17 cellular contexts compared by ENCODE assay signal in the genomic region with DNA sequence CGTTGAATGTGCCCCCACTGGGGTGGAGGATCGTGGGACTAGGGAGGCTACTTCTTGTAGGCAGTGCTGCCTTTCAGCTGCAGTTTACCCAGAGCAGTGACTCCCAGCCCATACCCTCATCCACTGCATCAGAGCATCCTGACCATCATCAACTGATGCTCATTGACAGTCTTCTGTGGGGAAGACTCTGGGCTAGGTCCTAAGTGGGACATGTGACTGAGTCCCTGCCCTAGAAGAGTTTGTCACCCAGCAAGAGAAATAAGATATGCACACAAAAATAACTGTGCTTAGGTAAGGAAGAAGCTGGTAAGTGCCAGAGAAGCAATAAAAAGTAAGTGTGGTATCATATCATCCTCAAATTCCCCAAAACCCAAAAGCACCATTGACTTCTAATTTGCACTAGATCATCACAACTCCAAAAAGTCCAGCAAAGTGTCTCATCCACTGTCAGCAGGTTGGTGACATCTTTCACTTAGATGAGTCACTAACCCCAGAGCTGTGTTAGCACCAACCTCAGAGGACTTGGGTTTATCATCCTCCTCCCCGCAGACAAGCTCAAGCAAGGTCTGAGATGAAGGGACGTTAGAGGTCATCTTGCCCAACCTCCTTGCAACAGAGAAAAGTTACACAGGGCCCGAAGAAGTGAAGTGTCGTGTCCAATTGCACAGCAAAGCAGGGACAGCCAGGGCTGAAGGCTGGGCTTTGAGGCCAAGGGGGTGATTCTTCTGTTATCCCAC.
A peak's percentile ranks its signal among the peaks of the same experiment; 100 is the strongest.
DNase-seq lines count a peak whose midpoint lies in the region; ATAC-seq, FAIRE-seq and TF ChIP-seq lines count a peak whose summit lies in the region.
"Had no signal": no experiment of that assay in that cellular context is flagged by ENCODE, and none has a peak within 500 bp of the region (broad histone marks: within the 10 kb centered on the region; RNA-seq: fewer than 3 reads in every experiment).

No MANE protein-coding gene starts in this region.

- peak; percentile 96 for ATAC-seq in activated CD8-positive, alpha-beta T cell treated with anti-CD3 and anti-CD28 coated beads for 36 hours
- peak; percentile 60 for ATAC-seq in naive thymus-derived CD4-positive, alpha-beta T cell
- ATAC-seq in GM19023 (IDR thresholded peaks at IDR 0.05; ENCODE audit: unreplicated experiment) (no peak), HG03139 (IDR thresholded peaks at IDR 0.05; ENCODE audit: unreplicated experiment) (no peak)
- ATAC-seq in CD4-positive, alpha-beta T cell (ENCODE audit: poor library complexity): no peak
- ATAC-seq: HCT116, PC-3 had no signal

- H3K4me3 Mint-ChIP-seq in activated CD8-positive, alpha-beta T cell treated with anti-CD3 and anti-CD28 coated beads for 36 hours: no peak overlapping the region
- H3K4me3 Mint-ChIP-seq in naive thymus-derived CD4-positive, alpha-beta T cell: no peak overlapping the region
- H3K4me3 Mint-ChIP-seq in CD4-positive, alpha-beta T cell: no peak overlapping the region

- DNase-seq in SIG-M5 treated with dmso at 0.1 percent for 504 hours (lab: John Stamatoyannopoulos, UW; ENCODE audit: unreplicated experiment) (peak; percentile 73), SIG-M5 (lab: John Stamatoyannopoulos, UW) (no peak), HTR-8/SVneo (ENCODE audit: insufficient read length, low spot score) (no peak)
- peak; percentile 43 for DNase-seq in activated CD8-positive, alpha-beta T cell treated with anti-CD3 and anti-CD28 coated beads for 36 hours
- no peak for DNase-seq in naive thymus-derived CD4-positive, alpha-beta T cell
- DNase-seq in CD4-positive, alpha-beta T cell: no peak
- DNase-seq: 8988T, dorsolateral prefrontal cortex, NCI-H1092, nucleus accumbens, PC-3 had no signal

- TF ChIP-seq CTCF in activated CD8-positive, alpha-beta T cell treated with anti-CD3 and anti-CD28 coated beads for 36 hours (IDR thresholded peaks at IDR 0.05): no peak
- no peak for TF ChIP-seq CTCF in CD4-positive, alpha-beta T cell (IDR thresholded peaks at IDR 0.05)

- peaks cover 0 to 5% (median 0%) of the 10 kb centered on the region in 3 experiments for H3K36me3 ChIP-seq in naive thymus-derived CD4-positive, alpha-beta T cell (ENCODE audit: control insufficient read depth in 2 of 3, insufficient read depth in 3 of 3, low read length in 3 of 3)
- H3K36me3 ChIP-seq: ascending aorta, suprapubic skin had no signal

- H3K4me1 Mint-ChIP-seq in activated CD8-positive, alpha-beta T cell treated with anti-CD3 and anti-CD28 coated beads for 36 hours (ENCODE audit: low read depth): peaks cover 12% of the 10 kb centered on the region
- H3K4me1 Mint-ChIP-seq in naive thymus-derived CD4-positive, alpha-beta T cell: peaks cover 0 to 10% (median 4%) of the 10 kb centered on the region in 7 donors
- H3K4me1 Mint-ChIP-seq in CD4-positive, alpha-beta T cell (ENCODE audit: low read depth): no peaks in the 10 kb centered on the region

- no peaks in the 10 kb centered on the region for H3K27me3 ChIP-seq in naive thymus-derived CD4-positive, alpha-beta T cell (ENCODE audit: control insufficient read depth in 2 of 2, insufficient read depth in 2 of 2, low read length in 2 of 2)
- H3K27me3 ChIP-seq in CD4-positive, alpha-beta T cell (ENCODE audit: control insufficient read depth, insufficient read depth, low read length): no peaks in the 10 kb centered on the region
- H3K27me3 ChIP-seq: ascending aorta, dorsolateral prefrontal cortex, suprapubic skin had no signal

- no peak overlapping the region for H3K27ac ChIP-seq in naive thymus-derived CD4-positive, alpha-beta T cell (ENCODE audit: low read depth, low read length)
- no peak overlapping the region for H3K27ac ChIP-seq in CD4-positive, alpha-beta T cell (ENCODE audit: low read depth, low read length)
- H3K27ac ChIP-seq: ascending aorta, skin epidermis, suprapubic skin had no signal

- no peak overlapping the region for H3K4me3 ChIP-seq in naive thymus-derived CD4-positive, alpha-beta T cell (ENCODE audit: low read length)
- H3K4me3 ChIP-seq: ascending aorta, dorsolateral prefrontal cortex, skin epidermis, suprapubic skin had no signal

- H3K27ac Mint-ChIP-seq in activated CD8-positive, alpha-beta T cell treated with anti-CD3 and anti-CD28 coated beads for 36 hours: peak overlapping the region; percentile 26
- H3K27ac Mint-ChIP-seq in naive thymus-derived CD4-positive, alpha-beta T cell: peak overlapping the region in 2 of 9 donors; percentile 69 to 73
- no peak overlapping the region for H3K27ac Mint-ChIP-seq in CD4-positive, alpha-beta T cell

- intact Hi-C loops in activated CD8-positive, alpha-beta T cell treated with anti-CD3 and anti-CD28 coated beads for 36 hours (cut with micrococcal nuclease): no loop called here
- intact Hi-C loops in naive thymus-derived CD4-positive, alpha-beta T cell (cut with micrococcal nuclease): no loop called here
- intact Hi-C loops in CD4-positive, alpha-beta T cell (cut with DNase I, micrococcal nuclease): no loop called here

- peaks cover 1% of the 10 kb centered on the region for H3K36me3 Mint-ChIP-seq in activated CD8-positive, alpha-beta T cell treated with anti-CD3 and anti-CD28 coated beads for 36 hours (ENCODE audit: low read depth)
- peaks cover 1 to 18% (median 6%) of the 10 kb centered on the region in 5 donors for H3K36me3 Mint-ChIP-seq in naive thymus-derived CD4-positive, alpha-beta T cell
- H3K36me3 Mint-ChIP-seq in CD4-positive, alpha-beta T cell (ENCODE audit: low read depth): peaks cover 15% of the 10 kb centered on the region

- no peaks in the 10 kb centered on the region for H3K27me3 Mint-ChIP-seq in activated CD8-positive, alpha-beta T cell treated with anti-CD3 and anti-CD28 coated beads for 36 hours
- H3K27me3 Mint-ChIP-seq in naive thymus-derived CD4-positive, alpha-beta T cell: no peaks in the 10 kb centered on the region
- H3K27me3 Mint-ChIP-seq in CD4-positive, alpha-beta T cell: no peaks in the 10 kb centered on the region

- no peaks in the 10 kb centered on the region for H3K4me1 ChIP-seq in naive thymus-derived CD4-positive, alpha-beta T cell (ENCODE audit: control insufficient read depth in 2 of 2, insufficient read depth in 2 of 2, low read length in 2 of 2)
- H3K4me1 ChIP-seq: ascending aorta, suprapubic skin had no signal

- CTCF ChIA-PET in activated CD8-positive, alpha-beta T cell treated with anti-CD3 and anti-CD28 coated beads for 36 hours (lab: Charles Lee): interaction anchor here (0.7 to 1.2 kb wide), 4 partner anchors 14 to 403 kb away, joined by 3 to 7 read pairs (median 4); no protein-coding TSS in a partner anchor
- CTCF ChIA-PET in naive thymus-derived CD4-positive, alpha-beta T cell (lab: Charles Lee): interaction anchor here (0.6 to 0.7 kb wide), 2 partner anchors 351 to 1102 kb away, joined by 3 read pairs; no protein-coding TSS in a partner anchor
- CTCF ChIA-PET in CD4-positive, alpha-beta T cell (lab: Charles Lee): interaction anchor here (1.4 kb wide), 1 partner anchor 26 kb away, joined by 5 read pairs; no protein-coding TSS in a partner anchor

- H3K9me3 ChIP-seq in naive thymus-derived CD4-positive, alpha-beta T cell (ENCODE audit: control insufficient read depth in 2 of 3, low read length in 3 of 3): no peaks in the 10 kb centered on the region
- H3K9me3 ChIP-seq in CD4-positive, alpha-beta T cell (ENCODE audit: control insufficient read depth, low read length): no peaks in the 10 kb centered on the region
- H3K9me3 ChIP-seq: ascending aorta, suprapubic skin had no signal

- FAIRE-seq in HTR-8/SVneo (lab: Jason Lieb, UNC): peak; percentile 66

- no peaks in the 10 kb centered on the region for H3K9me3 Mint-ChIP-seq in activated CD8-positive, alpha-beta T cell treated with anti-CD3 and anti-CD28 coated beads for 36 hours
- H3K9me3 Mint-ChIP-seq in naive thymus-derived CD4-positive, alpha-beta T cell: peaks cover 0 to 1% (median 0%) of the 10 kb centered on the region in 11 donors
- no peaks in the 10 kb centered on the region for H3K9me3 Mint-ChIP-seq in CD4-positive, alpha-beta T cell

- POLR2A ChIA-PET in activated CD8-positive, alpha-beta T cell treated with anti-CD3 and anti-CD28 coated beads for 36 hours (lab: Charles Lee): interaction anchor here (1.4 kb wide), 1 partner anchor 19 kb away, joined by 4 read pairs; no protein-coding TSS in a partner anchor
- POLR2A ChIA-PET in naive thymus-derived CD4-positive, alpha-beta T cell (lab: Charles Lee): no interaction called here
- POLR2A ChIA-PET in CD4-positive, alpha-beta T cell (lab: Charles Lee): no interaction called here

Comparison
In these comparisons a context has a peak if more than half of its experiments do, and no peak if none do; other contexts are left out.
1. DNase-seq: peak in SIG-M5 treated with dmso at 0.1 percent for 504 hours (single experiment) and activated CD8-positive, alpha-beta T cell treated with anti-CD3 and anti-CD28 coated beads for 36 hours (single experiment); none in SIG-M5 (single experiment), HTR-8/SVneo (single experiment), naive thymus-derived CD4-positive, alpha-beta T cell (0 of 9) and CD4-positive, alpha-beta T cell (0 of 10).
2. ATAC-seq: peak in activated CD8-positive, alpha-beta T cell treated with anti-CD3 and anti-CD28 coated beads for 36 hours (single experiment) and naive thymus-derived CD4-positive, alpha-beta T cell (single experiment); none in GM19023 (single experiment), HG03139 (single experiment) and CD4-positive, alpha-beta T cell (single experiment).